Comparison of ENCODE assay signal across 14 cellular contexts in the genomic region with DNA sequence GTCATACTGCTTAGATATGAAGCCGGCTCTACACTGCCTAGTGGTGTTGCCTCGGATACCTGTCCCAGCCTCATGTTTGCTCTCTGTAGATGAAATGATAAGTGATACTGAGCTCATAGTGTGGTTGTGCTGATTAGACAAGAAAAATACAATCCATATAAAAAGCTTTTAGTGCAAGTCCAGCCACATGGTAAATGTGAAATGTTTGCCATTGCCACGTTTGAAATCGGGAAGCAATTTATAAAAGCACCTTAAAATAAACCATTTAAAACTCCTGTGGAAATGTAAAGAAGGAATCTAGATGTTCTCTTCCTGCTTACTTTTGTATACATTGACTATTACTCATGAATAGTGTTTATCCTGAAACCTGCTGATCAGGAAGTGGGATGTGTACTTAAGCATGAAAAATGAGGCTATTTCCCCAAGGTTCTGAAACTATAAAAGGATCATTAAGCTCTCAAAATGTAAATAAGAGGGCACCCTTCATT. TPM values are rescaled to one million over a fixed set of nuclear protein-coding genes. Genes with fewer than 3 reads are reported as not detected.
A peak's percentile ranks its signal among the peaks of the same experiment; 100 is the strongest.
DNase-seq lines count a peak whose midpoint lies in the region; ATAC-seq, FAIRE-seq and TF ChIP-seq lines count a peak whose summit lies in the region.
"Had no signal": no experiment of that assay in that cellular context is flagged by ENCODE, and none has a peak within 500 bp of the region (broad histone marks: within the 10 kb centered on the region; RNA-seq: fewer than 3 reads in every experiment).

No MANE protein-coding gene starts in this region.

- no peak for FAIRE-seq in astrocyte (lab: Jason Lieb, UNC)

- in situ Hi-C loops in G401 (cut with HindIII; ENCODE audit: low sequenced_read_pairs), result no loop called here

- no peaks in the 10 kb centered on the region for H3K9me3 ChIP-seq in astrocyte (ENCODE audit: insufficient read depth, low read depth, low read length)
- H3K9me3 ChIP-seq in mucosa of descending colon, result no peaks in the 10 kb centered on the region

- H2AFZ ChIP-seq in astrocyte (ENCODE audit: low read depth, low read length), result no peak overlapping the region

- no peak overlapping the region for H3K9ac ChIP-seq in astrocyte (ENCODE audit: low read length)

- H3K4me3 ChIP-seq in astrocyte (ENCODE audit: insufficient read depth, low read depth, low read length) (no peak overlapping the region), mucosa of descending colon (no peak overlapping the region)
- H3K4me3 ChIP-seq: smooth muscle cell had no signal

- no peaks in the 10 kb centered on the region for H3K27me3 Mint-ChIP-seq in astrocyte (ENCODE audit: low read depth, unreplicated experiment)
- peaks cover 10% of the 10 kb centered on the region for H3K27me3 Mint-ChIP-seq in activated naive CD8-positive, alpha-beta T cell treated with anti-CD3 and anti-CD28 coated beads, Interleukin-2, amount 50 U/mL, for 24 hours

- H3K4me3 Mint-ChIP-seq in astrocyte (ENCODE audit: unreplicated experiment), result no peak overlapping the region
- no peak overlapping the region for H3K4me3 Mint-ChIP-seq in activated naive CD8-positive, alpha-beta T cell treated with anti-CD3 and anti-CD28 coated beads, Interleukin-2, amount 50 U/mL, for 24 hours
- H3K4me3 Mint-ChIP-seq: CD8-positive, alpha-beta memory T cell; naive thymus-derived CD8-positive, alpha-beta T cell; T-helper 17 cell had no signal

- ATAC-seq in mucosa of descending colon (peak; percentile 83), HG03457 (IDR thresholded peaks at IDR 0.05; ENCODE audit: unreplicated experiment) (no peak)
- ATAC-seq in activated naive CD8-positive, alpha-beta T cell treated with anti-CD3 and anti-CD28 coated beads, Interleukin-2, amount 50 U/mL, for 24 hours, result no peak
- ATAC-seq: naive thymus-derived CD8-positive, alpha-beta T cell; T-helper 17 cell had no signal

- H3K4me1 ChIP-seq in astrocyte (ENCODE audit: insufficient read depth, low read length), result no peaks in the 10 kb centered on the region
- H3K4me1 ChIP-seq in mucosa of descending colon (ENCODE audit: low read depth), result peaks cover 12% of the 10 kb centered on the region

- H3K36me3 Mint-ChIP-seq in astrocyte (ENCODE audit: low read depth, unreplicated experiment), result no peaks in the 10 kb centered on the region
- H3K36me3 Mint-ChIP-seq in activated naive CD8-positive, alpha-beta T cell treated with anti-CD3 and anti-CD28 coated beads, Interleukin-2, amount 50 U/mL, for 24 hours (ENCODE audit: low read depth), result no peaks in the 10 kb centered on the region
- H3K36me3 Mint-ChIP-seq: CD8-positive, alpha-beta memory T cell; naive thymus-derived CD8-positive, alpha-beta T cell had no signal

- H3K36me3 ChIP-seq in astrocyte (ENCODE audit: insufficient read depth, low read length), result no peaks in the 10 kb centered on the region
- H3K36me3 ChIP-seq in mucosa of descending colon (ENCODE audit: low read depth), result no peaks in the 10 kb centered on the region

- no peaks in the 10 kb centered on the region for H3K79me2 ChIP-seq in astrocyte (ENCODE audit: insufficient read depth, low read length)

- no peak overlapping the region for H3K27ac ChIP-seq in astrocyte (ENCODE audit: low read depth, low read length)

- H3K9me3 Mint-ChIP-seq in astrocyte (ENCODE audit: unreplicated experiment), result no peaks in the 10 kb centered on the region
- no peaks in the 10 kb centered on the region for H3K9me3 Mint-ChIP-seq in activated naive CD8-positive, alpha-beta T cell treated with anti-CD3 and anti-CD28 coated beads, Interleukin-2, amount 50 U/mL, for 24 hours
- H3K9me3 Mint-ChIP-seq: CD8-positive, alpha-beta memory T cell; naive thymus-derived CD8-positive, alpha-beta T cell had no signal

- H3K27me3 ChIP-seq in astrocyte (ENCODE audit: insufficient read depth, low read length), result no peaks in the 10 kb centered on the region

- intact Hi-C loops in mucosa of descending colon (cut with DNase I, micrococcal nuclease), result no loop called here

- H3K27ac Mint-ChIP-seq in astrocyte (ENCODE audit: unreplicated experiment), result no peak overlapping the region
- no peak overlapping the region for H3K27ac Mint-ChIP-seq in activated naive CD8-positive, alpha-beta T cell treated with anti-CD3 and anti-CD28 coated beads, Interleukin-2, amount 50 U/mL, for 24 hours
- H3K27ac Mint-ChIP-seq: CD8-positive, alpha-beta memory T cell; naive thymus-derived CD8-positive, alpha-beta T cell had no signal

- no peaks in the 10 kb centered on the region for H3K4me1 Mint-ChIP-seq in astrocyte (ENCODE audit: low read depth, unreplicated experiment)
- no peaks in the 10 kb centered on the region for H3K4me1 Mint-ChIP-seq in activated naive CD8-positive, alpha-beta T cell treated with anti-CD3 and anti-CD28 coated beads, Interleukin-2, amount 50 U/mL, for 24 hours
- H3K4me1 Mint-ChIP-seq: CD8-positive, alpha-beta memory T cell; naive thymus-derived CD8-positive, alpha-beta T cell had no signal

- DNase-seq in G401 (ENCODE audit: low spot score), result peak; percentile 62
- peak; percentile 51 for DNase-seq in NCI-H2029 treated with DMSO at 0.1 percent for 48 hours (lab: John Stamatoyannopoulos, UW)
- no peak for DNase-seq in astrocyte (ENCODE audit: low read depth)
- peak in 1 of 3 donors; percentile 26 for DNase-seq in mucosa of descending colon
- no peak for DNase-seq in activated naive CD8-positive, alpha-beta T cell treated with anti-CD3 and anti-CD28 coated beads, Interleukin-2, amount 50 U/mL, for 24 hours
- DNase-seq in SW 1271 (lab: John Stamatoyannopoulos, UW), result no peak
- DNase-seq in SKM-1 (lab: John Stamatoyannopoulos, UW; ENCODE audit: unreplicated experiment), result no peak
- DNase-seq: CD8-positive, alpha-beta memory T cell; naive thymus-derived CD8-positive, alpha-beta T cell; T-helper 17 cell had no signal

- peak overlapping the region; percentile 16 for H3K4me2 ChIP-seq in astrocyte (ENCODE audit: low read length)
- H3K4me2 ChIP-seq: smooth muscle cell had no signal

- no peaks in the 10 kb centered on the region for H4K20me1 ChIP-seq in astrocyte (ENCODE audit: insufficient read depth, low read length)

- TF ChIP-seq CTCF in astrocyte (IDR thresholded peaks at IDR 0.05; ENCODE audit: insufficient read depth, low read depth, low read length) (no peak), mucosa of descending colon (IDR thresholded peaks at IDR 0.05) (no peak)

RNA-seq across cellular contexts. Expression of gene PBOV1, which starts 13.2 kb away (rescaled TPM):
- total RNA-seq in G401 (2014; rRNA removed; shearing (Covaris generic)), result not detected in 2 replicates
- total RNA-seq in astrocyte (not detected in 2 replicates), mucosa of descending colon (not detected)
- total RNA-seq: activated CD8-positive, alpha-beta memory T cell treated with anti-CD3 and anti-CD28 coated beads for 36 hours; CD8-positive, alpha-beta memory T cell; naive thymus-derived CD8-positive, alpha-beta T cell; smooth muscle cell; T-helper 17 cell; ureter had no signal

Comparison
In these comparisons a context has a peak if more than half of its experiments do, and no peak if none do; other contexts are left out.
1. DNase-seq: peak in G401 (single experiment) and NCI-H2029 treated with DMSO at 0.1 percent for 48 hours (single experiment); none in astrocyte (single experiment), activated naive CD8-positive, alpha-beta T cell treated with anti-CD3 and anti-CD28 coated beads, Interleukin-2, amount 50 U/mL, for 24 hours (single experiment), SW 1271 (0 of 2) and SKM-1 (single experiment).